In the genomic region with DNA sequence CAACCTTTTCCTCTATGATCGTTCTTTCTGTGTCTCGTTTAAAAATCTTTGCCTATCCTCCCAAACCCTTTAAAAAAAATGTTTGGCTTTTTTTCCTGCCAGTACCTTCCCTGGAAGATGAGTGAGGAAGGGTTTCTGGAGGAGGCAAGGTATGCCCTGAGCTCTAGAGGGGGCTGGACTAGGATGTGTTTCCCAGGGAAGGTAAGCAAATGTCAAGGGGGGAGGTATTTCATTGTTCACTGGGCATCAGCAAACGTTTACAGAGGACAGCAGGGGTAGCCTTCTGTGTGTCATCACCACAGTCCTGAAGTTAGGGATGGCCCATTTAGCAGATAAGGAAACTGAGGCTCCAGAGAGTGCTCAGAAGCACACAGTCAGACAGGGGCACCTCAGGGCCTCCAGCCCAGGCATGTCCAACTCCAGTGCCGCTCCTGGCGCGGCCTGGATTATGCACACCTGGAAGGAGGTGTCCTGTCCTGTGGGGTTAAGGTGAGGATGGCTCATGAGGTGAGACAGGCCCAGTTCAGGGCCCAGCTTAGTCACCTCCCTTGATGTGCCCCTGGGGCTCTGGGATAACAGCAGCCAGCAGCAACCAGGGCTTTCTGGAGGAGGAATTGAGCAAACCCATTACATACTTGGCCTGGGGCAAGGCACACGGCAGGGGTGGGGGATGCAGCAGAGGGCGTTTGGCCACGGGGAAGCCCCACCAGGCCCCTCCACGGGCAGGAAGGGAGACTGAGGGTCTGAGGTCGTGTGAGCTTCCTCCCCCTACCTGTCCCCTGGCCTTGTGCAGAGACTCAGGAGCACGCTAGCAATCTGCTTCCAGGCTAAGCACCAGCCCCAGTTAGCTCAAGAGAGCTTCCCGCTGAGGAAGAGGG, we compare ENCODE assay signal across 13 cellular contexts.
DNase-seq lines count a peak whose midpoint lies in the region; ATAC-seq, FAIRE-seq and TF ChIP-seq lines count a peak whose summit lies in the region.
"Had no signal": no experiment of that assay in that cellular context is flagged by ENCODE, and none has a peak within 500 bp of the region (broad histone marks: within the 10 kb centered on the region; RNA-seq: fewer than 3 reads in every experiment).

No MANE protein-coding gene starts in this region.

- CTCF ChIA-PET in A673 (lab: Charles Lee) (interaction anchor here (1.0 kb wide), 1 partner anchor 13 kb away, joined by 3 read pairs; no protein-coding TSS in a partner anchor), HCT116 (lab: Charles Lee) (interaction anchor here (1.1 to 1.4 kb wide), 3 partner anchors 42 to 268 kb away, joined by 3 to 4 read pairs (median 3); no protein-coding TSS in a partner anchor)

- TF ChIP-seq EP300 in gastroesophageal sphincter (IDR thresholded peaks at IDR 0.05), result no peak

- POLR2A ChIA-PET in A673 (lab: Charles Lee; ENCODE audit: low non-redundant PET), result no interaction called here
- POLR2A ChIA-PET in HCT116 (lab: Charles Lee), result interaction anchor here (1.1 kb wide), 1 partner anchor 268 kb away, joined by 3 read pairs; no protein-coding TSS in a partner anchor

- BruUV-seq in A673 (replicated peaks; lab: Mats Ljungman, UMichigan) (no TSS peak), HCT116 (replicated peaks; lab: Mats Ljungman, UMichigan) (no TSS peak)

- RAD21 ChIA-PET in HCT116 (lab: Charles Lee; ENCODE audit: low non-redundant PET in 1 of 2, low total read pairs in 2 of 2, uncharacterized antibody in 2 of 2, unreplicated experiment in 2 of 2), result no interaction called here

- H2AFZ ChIP-seq in HCT116 (ENCODE audit: low read depth, low read length, poor library complexity, severe bottlenecking), result no peak overlapping the region

- no peak overlapping the region for H3K9ac ChIP-seq in HCT116 (ENCODE audit: low read length)

- no peaks in the 10 kb centered on the region for H3K36me3 ChIP-seq in A673 (ENCODE audit: insufficient read depth, low read length, poor library complexity, severe bottlenecking)
- no peaks in the 10 kb centered on the region for H3K36me3 ChIP-seq in HCT116 (ENCODE audit: control insufficient read depth in 1 of 2, insufficient read depth in 2 of 2, low read length in 2 of 2)
- H3K36me3 ChIP-seq in bronchial epithelial cell (ENCODE audit: control insufficient read depth, insufficient read depth, low read length), result no peaks in the 10 kb centered on the region
- H3K36me3 ChIP-seq in gastrocnemius medialis, result no peaks in the 10 kb centered on the region
- no peaks in the 10 kb centered on the region for H3K36me3 ChIP-seq in gastroesophageal sphincter
- H3K36me3 ChIP-seq: MG63, SJSA1 had no signal

- in situ Hi-C loops in gastrocnemius medialis (cut with MboI; ENCODE audit: low sequenced_read_pairs in 4 of 4), result no loop called here

- no peak for FAIRE-seq in bronchial epithelial cell (lab: Jason Lieb, UNC)
- FAIRE-seq: small intestine had no signal

- TF ChIP-seq POLR2A in HCT116 (IDR thresholded peaks at IDR 0.05; ENCODE audit: borderline replicate concordance, extremely low read depth, insufficient read depth, insufficient read length) (no peak), gastrocnemius medialis (IDR thresholded peaks at IDR 0.05) (no peak), gastroesophageal sphincter (IDR thresholded peaks at IDR 0.05) (no peak)

- H3K9me3 ChIP-seq in A673 (ENCODE audit: low read depth, low read length, poor library complexity, severe bottlenecking), result no peaks in the 10 kb centered on the region
- H3K9me3 ChIP-seq in HCT116 (ENCODE audit: control insufficient read depth in 1 of 2, insufficient read depth in 1 of 2, low read depth in 1 of 2, low read length in 2 of 2), result no peaks in the 10 kb centered on the region
- H3K9me3 ChIP-seq in gastrocnemius medialis, result no peaks in the 10 kb centered on the region
- H3K9me3 ChIP-seq in gastroesophageal sphincter, result no peaks in the 10 kb centered on the region
- H3K9me3 ChIP-seq: MG63, SJSA1 had no signal

- peak overlapping the region; percentile 64 for H3K4me2 ChIP-seq in HCT116 (ENCODE audit: low read length)

- DNase-seq in A673 (ENCODE audit: low spot score) (no peak), HCT116 (ENCODE audit: low read depth, low spot score) (no peak), bronchial epithelial cell (ENCODE audit: low read depth) (peak; percentile 60), left colon (no peak), DMS53 treated with DMSO at 0.1 percent for 48 hours (lab: John Stamatoyannopoulos, UW; ENCODE audit: unreplicated experiment) (no peak), epidermal melanocyte (ENCODE audit: insufficient read length, low spot score) (no peak), gastrocnemius medialis (no peak)
- DNase-seq: cortex of kidney had no signal

- H3K9me2 ChIP-seq in HCT116 (ENCODE audit: insufficient read depth), result no peaks in the 10 kb centered on the region

- no peaks in the 10 kb centered on the region for H4K20me1 ChIP-seq in HCT116 (ENCODE audit: insufficient read depth)

- 20 to 49% methylated on average over 1 to 3 of the region's 13 CpGs for WGBS in gastroesophageal sphincter (ENCODE audit: low coverage in 1 of 2), 2 donors

- no peaks in the 10 kb centered on the region for H3K79me2 ChIP-seq in HCT116 (ENCODE audit: insufficient read depth, low read length)

- intact Hi-C loops in A673 (cut with micrococcal nuclease; ENCODE audit: unreplicated experiment), result no loop called here
- intact Hi-C loops in HCT116 (cut with micrococcal nuclease), result no loop called here
- intact Hi-C loops in left colon (cut with DNase I, micrococcal nuclease), result no loop called here
- intact Hi-C loops in gastrocnemius medialis (cut with DNase I; ENCODE audit: low total_unique reads), result no loop called here

- H3K27me3 ChIP-seq in A673 (replicated peaks; ENCODE audit: insufficient read depth, low read depth, low read length, poor library complexity), result peaks cover 28% of the 10 kb centered on the region
- H3K27me3 ChIP-seq in HCT116 (ENCODE audit: insufficient read depth, low read length), result peaks cover 12% of the 10 kb centered on the region; the same call in 1 of the 2 replicates
- H3K27me3 ChIP-seq in bronchial epithelial cell (ENCODE audit: control insufficient read depth, insufficient read depth, low read length), result peaks cover 17% of the 10 kb centered on the region
- peaks cover 54 to 66% (median 58%) of the 10 kb centered on the region in 3 donors for H3K27me3 ChIP-seq in gastrocnemius medialis
- peaks cover 86% of the 10 kb centered on the region for H3K27me3 ChIP-seq in gastroesophageal sphincter
- H3K27me3 ChIP-seq: MG63 had no signal

- H3K4me3 ChIP-seq in A673 (ENCODE audit: low read depth, low read length, poor library complexity, severe bottlenecking) (peak overlapping the region; percentile 21), HCT116 (replicated peaks in 1 of 2; ENCODE audit: low read depth in 1 of 2, low read length in 2 of 2) (no peak overlapping the region), bronchial epithelial cell (ENCODE audit: low read depth, low read length) (no peak overlapping the region), gastrocnemius medialis (no peak overlapping the region), gastroesophageal sphincter (peak overlapping the region in 1 of 2 donors; percentile 29)
- H3K4me3 ChIP-seq: MG63, SJSA1 had no signal

- ATAC-seq in HCT116, result peak; percentile 22
- ATAC-seq in left colon, result peak; percentile 14
- no peak for ATAC-seq in gastrocnemius medialis
- no peak for ATAC-seq in gastroesophageal sphincter

- H3K4me1 ChIP-seq in A673 (ENCODE audit: insufficient read depth, low read length, poor library complexity, severe bottlenecking), result peaks cover 12% of the 10 kb centered on the region
- H3K4me1 ChIP-seq in HCT116 (ENCODE audit: control insufficient read depth in 1 of 2, insufficient read depth in 2 of 2, low read length in 2 of 2), result peaks cover 14 to 21% of the 10 kb centered on the region in 2 experiments; a peak in 3 of 4 replicates
- H3K4me1 ChIP-seq in gastrocnemius medialis, result peaks cover 3 to 5% of the 10 kb centered on the region in 2 donors
- H3K4me1 ChIP-seq in gastroesophageal sphincter, result peaks cover 0 to 47% (median 9%) of the 10 kb centered on the region in 3 donors

- H3K27ac ChIP-seq in A673 (ENCODE audit: low read depth, low read length, poor library complexity, severe bottlenecking), result no peak overlapping the region
- H3K27ac ChIP-seq in HCT116 (ENCODE audit: low read depth, low read length), result no peak overlapping the region
- H3K27ac ChIP-seq in gastrocnemius medialis, result no peak overlapping the region
- peak overlapping the region in 1 of 4 donors; percentile 79 for H3K27ac ChIP-seq in gastroesophageal sphincter
- H3K27ac ChIP-seq: HL-60, SJSA1 had no signal

- TF ChIP-seq CTCF in A673 (conservative IDR thresholded peaks at IDR 0.05; ENCODE audit: low read depth, low read length) (no peak), HCT116 (IDR thresholded peaks at IDR 0.05 in 2 of 3, conservative IDR thresholded peaks at IDR 0.05 in 1 of 3; ENCODE audit: borderline replicate concordance in 1 of 3, insufficient read depth in 1 of 3, low read depth in 2 of 3, low read length in 2 of 3) (no peak), bronchial epithelial cell (IDR thresholded peaks at IDR 0.05; ENCODE audit: insufficient read depth, low read length, severe bottlenecking) (no peak), gastrocnemius medialis (IDR thresholded peaks at IDR 0.05 in 4 of 5, conservative IDR thresholded peaks at IDR 0.05 in 1 of 5) (no peak), gastroesophageal sphincter (IDR thresholded peaks at IDR 0.05) (no peak)

- no peak for TF ChIP-seq RAD21 in HCT116 (IDR thresholded peaks at IDR 0.05; ENCODE audit: low read depth)

TF ChIP-seq in HCT116, 20 proteins besides CTCF, POLR2A, EP300 and RAD21:
- TF ChIP-seq SIN3A (IDR thresholded peaks at IDR 0.05; ENCODE audit: low read depth), result no peak
- no peak for TF ChIP-seq SP1 (IDR thresholded peaks at IDR 0.05; ENCODE audit: low read depth)
- no peak for TF ChIP-seq YY1 (IDR thresholded peaks at IDR 0.05; ENCODE audit: extremely low read depth, insufficient replicate concordance, low read depth, low read length)
- no peak for TF ChIP-seq EGR1 (IDR thresholded peaks at IDR 0.05; ENCODE audit: low read depth)
- no peak for TF ChIP-seq ZFX (IDR thresholded peaks at IDR 0.05)
- no peak for TF ChIP-seq ZNF274 (IDR thresholded peaks at IDR 0.05; ENCODE audit: low read depth, low read length)
- TF ChIP-seq, protein P1, sequence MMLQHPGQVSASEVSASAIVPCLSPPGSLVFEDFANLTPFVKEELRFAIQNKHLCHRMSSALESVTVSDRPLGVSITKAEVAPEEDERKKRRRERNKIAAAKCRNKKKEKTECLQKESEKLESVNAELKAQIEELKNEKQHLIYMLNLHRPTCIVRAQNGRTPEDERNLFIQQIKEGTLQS (IDR thresholded peaks at IDR 0.05), result no peak

Comparison
In these comparisons a context has a peak if more than half of its experiments do, and no peak if none do; other contexts are left out.
1. ATAC-seq: peak in HCT116 (single experiment) and left colon (single experiment); none in gastrocnemius medialis (0 of 2) and gastroesophageal sphincter (single experiment).